1 cellular context compared by ENCODE assay signal in the genomic region with DNA sequence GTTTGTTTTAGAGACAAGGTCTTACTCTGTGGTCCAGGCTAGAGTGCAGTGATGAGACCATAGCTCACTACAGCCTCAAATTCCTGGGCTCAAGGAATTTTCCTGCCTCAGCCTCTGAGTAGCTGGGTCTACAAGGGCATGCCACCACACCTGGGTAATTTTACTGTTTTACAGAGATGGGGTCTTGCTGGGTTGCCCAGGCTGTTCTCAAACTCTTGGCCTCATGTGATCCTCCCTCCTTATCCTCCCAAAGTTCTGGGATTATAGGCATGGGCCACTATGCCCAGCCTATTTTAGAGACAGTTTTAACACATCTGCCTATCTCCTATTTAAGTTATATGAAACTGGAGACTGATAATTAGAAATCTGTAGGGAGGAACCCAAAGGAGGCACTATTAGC.
TF ChIP-seq lines count a peak whose summit lies in the region.

No MANE protein-coding gene starts in this region.

TF ChIP-seq in GM12878, 131 proteins besides CTCF, POLR2A, EP300 and RAD21:
- no peak for TF ChIP-seq ZNF207 (IDR thresholded peaks at IDR 0.05; ENCODE audit: borderline replicate concordance)
- TF ChIP-seq KAT2A (conservative IDR thresholded peaks at IDR 0.05; ENCODE audit: control insufficient read depth, low read depth, low read length), result no peak
TF ChIP-seq in GM12878: peak in this region for 0.
